ENCODE assay signal across 17 cellular contexts in the genomic region with DNA sequence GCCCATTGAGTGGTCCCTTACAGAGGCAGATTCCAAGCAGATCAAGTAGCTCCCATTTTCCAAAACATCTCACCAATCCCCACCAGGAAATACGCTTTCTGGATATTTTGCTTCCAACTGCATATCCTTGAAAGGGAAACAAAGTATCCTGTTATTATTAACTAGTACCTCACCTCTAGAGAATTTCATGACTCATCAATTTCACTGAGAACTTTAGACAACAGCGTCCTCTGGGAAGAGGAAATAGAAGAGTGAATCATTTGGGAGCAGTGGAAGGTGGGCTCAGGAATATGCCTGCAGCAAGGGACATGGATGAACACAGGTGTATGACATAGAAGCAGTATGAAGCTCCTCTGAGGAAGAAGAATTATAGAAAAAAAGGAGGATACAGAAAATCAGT.
A peak's percentile ranks its signal among the peaks of the same experiment; 100 is the strongest.
DNase-seq lines count a peak whose midpoint lies in the region; ATAC-seq and TF ChIP-seq lines count a peak whose summit lies in the region.
"Had no signal": no experiment of that assay in that cellular context is flagged by ENCODE, and none has a peak within 500 bp of the region (broad histone marks: within the 10 kb centered on the region; RNA-seq: fewer than 3 reads in every experiment).

No MANE protein-coding gene starts in this region.

- H3K36me3 Mint-ChIP-seq in activated T-cell treated with anti-CD3 and anti-CD28 coated beads, Interleukin-2, amount 50 U/mL, for 72 hours (ENCODE audit: insufficient read depth in 2 of 2) = peaks cover 0 to 11% of the 10 kb centered on the region in 2 donors

- H2AFZ ChIP-seq in Karpas-422 (ENCODE audit: low read length) = no peak overlapping the region
- H2AFZ ChIP-seq: parathyroid adenoma had no signal

- peaks cover 14 to 15% of the 10 kb centered on the region in 2 donors for H3K9me3 Mint-ChIP-seq in activated T-cell treated with anti-CD3 and anti-CD28 coated beads, Interleukin-2, amount 50 U/mL, for 72 hours

- H3K27ac ChIP-seq in RWPE2 (ENCODE audit: poor library complexity, severe bottlenecking) (peak overlapping the region; percentile 79), tibial artery (no peak overlapping the region), Karpas-422 (ENCODE audit: low read length) (no peak overlapping the region)
- H3K27ac ChIP-seq: HL-60, parathyroid adenoma, SJCRH30 had no signal

- H4K20me1 ChIP-seq in Karpas-422 (ENCODE audit: insufficient read depth, low read depth, low read length) = no peaks in the 10 kb centered on the region

- H3K4me3 ChIP-seq in RWPE2 (ENCODE audit: severe bottlenecking) = no peak overlapping the region
- H3K4me3 ChIP-seq in epithelial cell of proximal tubule (ENCODE audit: low read depth, low read length) = no peak overlapping the region
- no peak overlapping the region for H3K4me3 ChIP-seq in tibial artery
- H3K4me3 ChIP-seq in Karpas-422 (ENCODE audit: low read length) = no peak overlapping the region
- H3K4me3 ChIP-seq: SJCRH30 had no signal

- H3K4me1 ChIP-seq in RWPE2 (ENCODE audit: insufficient read depth, poor library complexity, severe bottlenecking) (peaks cover 13% of the 10 kb centered on the region), tibial artery (no peaks in the 10 kb centered on the region), Karpas-422 (ENCODE audit: low read length) (no peaks in the 10 kb centered on the region)
- H3K4me1 ChIP-seq: parathyroid adenoma, SJCRH30 had no signal

- H3K9me3 ChIP-seq in RWPE2 (ENCODE audit: severe bottlenecking) (peaks cover 6% of the 10 kb centered on the region), tibial artery (peaks cover 7 to 13% (median 13%) of the 10 kb centered on the region in 3 donors), Karpas-422 (ENCODE audit: low read length) (peaks cover 21% of the 10 kb centered on the region)
- H3K9me3 ChIP-seq: SJCRH30 had no signal

- H3K36me3 ChIP-seq in RWPE2 (ENCODE audit: low read depth) (no peaks in the 10 kb centered on the region), tibial artery (no peaks in the 10 kb centered on the region), Karpas-422 (ENCODE audit: insufficient read depth, low read length) (no peaks in the 10 kb centered on the region)
- H3K36me3 ChIP-seq: SJCRH30 had no signal

- no peaks in the 10 kb centered on the region for H3K27me3 Mint-ChIP-seq in activated T-cell treated with anti-CD3 and anti-CD28 coated beads, Interleukin-2, amount 50 U/mL, for 72 hours (ENCODE audit: low read depth)
- H3K27me3 Mint-ChIP-seq: activated B cell treated with CpG ODN at 0.5 μM for 24 hours; CD4-positive, alpha-beta T cell had no signal

- no peaks in the 10 kb centered on the region for H3K4me1 Mint-ChIP-seq in activated T-cell treated with anti-CD3 and anti-CD28 coated beads, Interleukin-2, amount 50 U/mL, for 72 hours (ENCODE audit: low read depth)
- H3K4me1 Mint-ChIP-seq: activated B cell treated with CpG ODN at 0.5 μM for 24 hours had no signal

- peak; percentile 19 for TF ChIP-seq CTCF in RWPE2 (IDR thresholded peaks at IDR 0.05; ENCODE audit: poor library complexity, severe bottlenecking)
- TF ChIP-seq CTCF in epithelial cell of proximal tubule (conservative IDR thresholded peaks at IDR 0.05; ENCODE audit: low read depth, low read length) = peak; percentile 48
- no peak for TF ChIP-seq CTCF in tibial artery (IDR thresholded peaks at IDR 0.05)

- H3K79me2 ChIP-seq in Karpas-422 (ENCODE audit: low read length) = no peaks in the 10 kb centered on the region
- H3K79me2 ChIP-seq: parathyroid adenoma had no signal

- no peak overlapping the region for H3K4me2 ChIP-seq in Karpas-422 (ENCODE audit: low read depth, low read length, poor library complexity, severe bottlenecking)

- ATAC-seq in RWPE2 (ENCODE audit: low read depth) = peak; percentile 75
- no peak for ATAC-seq in activated T-cell treated with anti-CD3 and anti-CD28 coated beads, Interleukin-2, amount 50 U/mL, for 72 hours (replicated peaks in 1 of 2)
- ATAC-seq: stimulated activated naive CD8-positive, alpha-beta T cell treated with anti-CD3 and anti-CD28 coated beads, Interleukin-15, Interleukin-2, amounts not matched to agents 100 U/mL and 50 U/mL, for 24 hours had no signal

- intact Hi-C loops in tibial artery (cut with DNase I; ENCODE audit: low total_unique reads) = no loop called here

- H3K27me3 ChIP-seq in RWPE2 (ENCODE audit: insufficient read depth, poor library complexity, severe bottlenecking) = no peaks in the 10 kb centered on the region
- H3K27me3 ChIP-seq in tibial artery = no peaks in the 10 kb centered on the region
- H3K27me3 ChIP-seq in Karpas-422 (ENCODE audit: low read length) = no peaks in the 10 kb centered on the region
- H3K27me3 ChIP-seq: SJCRH30 had no signal

- DNase-seq in EL = peak; percentile 81
- DNase-seq in RWPE2 (ENCODE audit: low spot score) = no peak
- DNase-seq in epithelial cell of proximal tubule (ENCODE audit: low read depth) = peak; percentile 83
- peak; percentile 54 for DNase-seq in non-pigmented ciliary epithelial cell (ENCODE audit: low read depth)
- DNase-seq in activated T-cell treated with anti-CD3 and anti-CD28 coated beads, Interleukin-2, amount 50 U/mL, for 72 hours = no peak
- DNase-seq in tibial artery = no peak
- DNase-seq in T-helper 2 cell = no peak
- no peak for DNase-seq in Karpas-422
- DNase-seq: activated B cell treated with CpG ODN at 0.5 μM for 24 hours; amniotic stem cell; CD4-positive, alpha-beta T cell; effector CD8-positive, alpha-beta T cell; NCI-H1092; stimulated activated naive CD8-positive, alpha-beta T cell treated with anti-CD3 and anti-CD28 coated beads, Interleukin-15, Interleukin-2, amounts not matched to agents 100 U/mL and 50 U/mL, for 24 hours had no signal

- H3K27ac Mint-ChIP-seq in activated T-cell treated with anti-CD3 and anti-CD28 coated beads, Interleukin-2, amount 50 U/mL, for 72 hours = no peak overlapping the region
- H3K27ac Mint-ChIP-seq: activated B cell treated with CpG ODN at 0.5 μM for 24 hours; CD4-positive, alpha-beta T cell had no signal

- no peaks in the 10 kb centered on the region for H3K9me2 ChIP-seq in Karpas-422 (replicated peaks; ENCODE audit: insufficient read depth, low read length)

- no peak overlapping the region for H3K4me3 Mint-ChIP-seq in activated T-cell treated with anti-CD3 and anti-CD28 coated beads, Interleukin-2, amount 50 U/mL, for 72 hours
- H3K4me3 Mint-ChIP-seq: activated B cell treated with CpG ODN at 0.5 μM for 24 hours; CD4-positive, alpha-beta T cell had no signal

- no peak overlapping the region for H3K9ac ChIP-seq in Karpas-422 (ENCODE audit: low read length)
- H3K9ac ChIP-seq: parathyroid adenoma had no signal

Comparison
In these comparisons a context has a peak if more than half of its experiments do, and no peak if none do; other contexts are left out.
1. DNase-seq: peak in EL (single experiment), epithelial cell of proximal tubule (single experiment) and non-pigmented ciliary epithelial cell (single experiment); none in RWPE2 (single experiment), activated T-cell treated with anti-CD3 and anti-CD28 coated beads, Interleukin-2, amount 50 U/mL, for 72 hours (0 of 2), tibial artery (0 of 2), T-helper 2 cell (0 of 5) and Karpas-422 (single experiment).
2. CTCF ChIP-seq: peak in RWPE2 (single experiment) and epithelial cell of proximal tubule (single experiment); none in tibial artery (0 of 2).